In genomic region chr1:7705048-7705907, GRCh38 we compare ENCODE assay signal across 9 cellular contexts.
DNase-seq lines count a peak whose midpoint lies in the region; ATAC-seq and TF ChIP-seq lines count a peak whose summit lies in the region.
"Had no signal": no experiment of that assay in that cellular context is flagged by ENCODE, and none has a peak within 500 bp of the region (broad histone marks: within the 10 kb centered on the region; RNA-seq: fewer than 3 reads in every experiment).

No MANE protein-coding gene starts in this region.

- H3K27me3 Mint-ChIP-seq in GM23338 (ENCODE audit: insufficient read depth, low read depth, poor library complexity) (peaks cover 25% of the 10 kb centered on the region), nephron (ENCODE audit: low read depth) (peaks cover 76% of the 10 kb centered on the region)
- peaks cover 51% of the 10 kb centered on the region for H3K27me3 Mint-ChIP-seq in activated CD8-positive, alpha-beta T cell treated with anti-CD3 and anti-CD28 coated beads for 36 hours

- no peak overlapping the region for H3K27ac Mint-ChIP-seq in GM23338
- peak overlapping the region; percentile 20 for H3K27ac Mint-ChIP-seq in activated CD8-positive, alpha-beta T cell treated with anti-CD3 and anti-CD28 coated beads for 36 hours
- H3K27ac Mint-ChIP-seq in nephron: peak overlapping the region in 1 of 3 experiments; percentile 38

- no peaks in the 10 kb centered on the region for H3K36me3 ChIP-seq in GM23338 (ENCODE audit: insufficient read depth)

- peak; percentile 24 for ATAC-seq in GM23338
- no peak for ATAC-seq in activated CD8-positive, alpha-beta T cell treated with anti-CD3 and anti-CD28 coated beads for 36 hours
- ATAC-seq in GM21717 (IDR thresholded peaks at IDR 0.05; ENCODE audit: unreplicated experiment): no peak

- peaks cover 30% of the 10 kb centered on the region for H3K27me3 ChIP-seq in GM23338 (ENCODE audit: insufficient read depth)

- CTCF ChIA-PET in activated CD8-positive, alpha-beta T cell treated with anti-CD3 and anti-CD28 coated beads for 36 hours (lab: Charles Lee): interaction anchor here (0.8 to 3.4 kb wide), 7 partner anchors 36 to 52 kb away, joined by 3 to 23 read pairs (median 4); no protein-coding TSS in a partner anchor

- H2AFZ ChIP-seq in GM23338: no peak overlapping the region

- H3K4me3 ChIP-seq in GM23338: peak overlapping the region; percentile 48; the same call in 1 of the 2 replicates

- TF ChIP-seq CTCF in GM23338 (conservative IDR thresholded peaks at IDR 0.05; ENCODE audit: low read depth in 2 of 2) (no peak), nephron (IDR thresholded peaks at IDR 0.05; ENCODE audit: unreplicated experiment in 3 of 3) (no peak)
- no peak for TF ChIP-seq CTCF in activated CD8-positive, alpha-beta T cell treated with anti-CD3 and anti-CD28 coated beads for 36 hours (IDR thresholded peaks at IDR 0.05)

- H3K4me1 Mint-ChIP-seq in GM23338 (peaks cover 18% of the 10 kb centered on the region), nephron (peaks cover 15% of the 10 kb centered on the region)
- H3K4me1 Mint-ChIP-seq in activated CD8-positive, alpha-beta T cell treated with anti-CD3 and anti-CD28 coated beads for 36 hours (ENCODE audit: low read depth): peaks cover 6% of the 10 kb centered on the region

- no peaks in the 10 kb centered on the region for H3K9me2 ChIP-seq in GM23338 (ENCODE audit: insufficient read depth)

- H3K4me1 ChIP-seq in GM23338 (ENCODE audit: insufficient read depth): peaks cover 11% of the 10 kb centered on the region
- H3K4me1 ChIP-seq: foreskin keratinocyte had no signal

- H3K27ac ChIP-seq in GM23338 (ENCODE audit: low read depth): no peak overlapping the region
- H3K27ac ChIP-seq: foreskin keratinocyte had no signal

- no peak for TF ChIP-seq POLR2A in erythroblast (IDR thresholded peaks at IDR 0.05; ENCODE audit: low read length)

- peak overlapping the region; percentile 64 for H3K4me2 ChIP-seq in GM23338

- H3K4me3 Mint-ChIP-seq in GM23338 (peak overlapping the region; percentile 68), nephron (peak overlapping the region; percentile 82 to 90 (median 89))
- peak overlapping the region; percentile 66 for H3K4me3 Mint-ChIP-seq in activated CD8-positive, alpha-beta T cell treated with anti-CD3 and anti-CD28 coated beads for 36 hours

- intact Hi-C loops in activated CD8-positive, alpha-beta T cell treated with anti-CD3 and anti-CD28 coated beads for 36 hours (cut with micrococcal nuclease): no loop called here

- H3K9me3 Mint-ChIP-seq in GM23338 (peaks cover 3% of the 10 kb centered on the region; the same call in 2 of the 3 replicates), nephron (no peaks in the 10 kb centered on the region)
- no peaks in the 10 kb centered on the region for H3K9me3 Mint-ChIP-seq in activated CD8-positive, alpha-beta T cell treated with anti-CD3 and anti-CD28 coated beads for 36 hours

- no peaks in the 10 kb centered on the region for H3K79me2 ChIP-seq in GM23338 (replicated peaks; ENCODE audit: insufficient read depth)

- peaks cover 5% of the 10 kb centered on the region for H3F3A ChIP-seq in GM23338 (replicated peaks; ENCODE audit: low read depth)

- DNase-seq in GM23338 (ENCODE audit: low spot score): peak; percentile 76
- DNase-seq in activated CD8-positive, alpha-beta T cell treated with anti-CD3 and anti-CD28 coated beads for 36 hours: peak; percentile 19
- DNase-seq in erythroblast (lab: John Stamatoyannopoulos, UW): peak; percentile 11 to 14
- no peak for DNase-seq in NCI-H187 (lab: John Stamatoyannopoulos, UW)
- no peak for DNase-seq in foreskin melanocyte
- DNase-seq in NCI-H2081 treated with DMSO at 0.1 percent for 48 hours (lab: John Stamatoyannopoulos, UW): no peak

- POLR2A ChIA-PET in activated CD8-positive, alpha-beta T cell treated with anti-CD3 and anti-CD28 coated beads for 36 hours (lab: Charles Lee): no interaction called here

- no peaks in the 10 kb centered on the region; the same call in 1 of the 2 replicates for H4K20me1 ChIP-seq in GM23338 (replicated peaks; ENCODE audit: insufficient read depth)

- H3K36me3 Mint-ChIP-seq in GM23338 (ENCODE audit: low read depth) (peaks cover under 1% of the 10 kb centered on the region; the same call in 1 of the 3 replicates), nephron (ENCODE audit: low read depth) (no peaks in the 10 kb centered on the region)
- no peaks in the 10 kb centered on the region for H3K36me3 Mint-ChIP-seq in activated CD8-positive, alpha-beta T cell treated with anti-CD3 and anti-CD28 coated beads for 36 hours (ENCODE audit: low read depth)

TF ChIP-seq in GM23338, 12 proteins besides CTCF, POLR2A, EP300 and RAD21 (continues in another document):
- TF ChIP-seq, protein P1, sequence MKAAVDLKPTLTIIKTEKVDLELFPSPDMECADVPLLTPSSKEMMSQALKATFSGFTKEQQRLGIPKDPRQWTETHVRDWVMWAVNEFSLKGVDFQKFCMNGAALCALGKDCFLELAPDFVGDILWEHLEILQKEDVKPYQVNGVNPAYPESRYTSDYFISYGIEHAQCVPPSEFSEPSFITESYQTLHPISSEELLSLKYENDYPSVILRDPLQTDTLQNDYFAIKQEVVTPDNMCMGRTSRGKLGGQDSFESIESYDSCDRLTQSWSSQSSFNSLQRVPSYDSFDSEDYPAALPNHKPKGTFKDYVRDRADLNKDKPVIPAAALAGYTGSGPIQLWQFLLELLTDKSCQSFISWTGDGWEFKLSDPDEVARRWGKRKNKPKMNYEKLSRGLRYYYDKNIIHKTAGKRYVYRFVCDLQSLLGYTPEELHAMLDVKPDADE (IDR thresholded peaks at IDR 0.05): no peak
- TF ChIP-seq, protein P2, sequence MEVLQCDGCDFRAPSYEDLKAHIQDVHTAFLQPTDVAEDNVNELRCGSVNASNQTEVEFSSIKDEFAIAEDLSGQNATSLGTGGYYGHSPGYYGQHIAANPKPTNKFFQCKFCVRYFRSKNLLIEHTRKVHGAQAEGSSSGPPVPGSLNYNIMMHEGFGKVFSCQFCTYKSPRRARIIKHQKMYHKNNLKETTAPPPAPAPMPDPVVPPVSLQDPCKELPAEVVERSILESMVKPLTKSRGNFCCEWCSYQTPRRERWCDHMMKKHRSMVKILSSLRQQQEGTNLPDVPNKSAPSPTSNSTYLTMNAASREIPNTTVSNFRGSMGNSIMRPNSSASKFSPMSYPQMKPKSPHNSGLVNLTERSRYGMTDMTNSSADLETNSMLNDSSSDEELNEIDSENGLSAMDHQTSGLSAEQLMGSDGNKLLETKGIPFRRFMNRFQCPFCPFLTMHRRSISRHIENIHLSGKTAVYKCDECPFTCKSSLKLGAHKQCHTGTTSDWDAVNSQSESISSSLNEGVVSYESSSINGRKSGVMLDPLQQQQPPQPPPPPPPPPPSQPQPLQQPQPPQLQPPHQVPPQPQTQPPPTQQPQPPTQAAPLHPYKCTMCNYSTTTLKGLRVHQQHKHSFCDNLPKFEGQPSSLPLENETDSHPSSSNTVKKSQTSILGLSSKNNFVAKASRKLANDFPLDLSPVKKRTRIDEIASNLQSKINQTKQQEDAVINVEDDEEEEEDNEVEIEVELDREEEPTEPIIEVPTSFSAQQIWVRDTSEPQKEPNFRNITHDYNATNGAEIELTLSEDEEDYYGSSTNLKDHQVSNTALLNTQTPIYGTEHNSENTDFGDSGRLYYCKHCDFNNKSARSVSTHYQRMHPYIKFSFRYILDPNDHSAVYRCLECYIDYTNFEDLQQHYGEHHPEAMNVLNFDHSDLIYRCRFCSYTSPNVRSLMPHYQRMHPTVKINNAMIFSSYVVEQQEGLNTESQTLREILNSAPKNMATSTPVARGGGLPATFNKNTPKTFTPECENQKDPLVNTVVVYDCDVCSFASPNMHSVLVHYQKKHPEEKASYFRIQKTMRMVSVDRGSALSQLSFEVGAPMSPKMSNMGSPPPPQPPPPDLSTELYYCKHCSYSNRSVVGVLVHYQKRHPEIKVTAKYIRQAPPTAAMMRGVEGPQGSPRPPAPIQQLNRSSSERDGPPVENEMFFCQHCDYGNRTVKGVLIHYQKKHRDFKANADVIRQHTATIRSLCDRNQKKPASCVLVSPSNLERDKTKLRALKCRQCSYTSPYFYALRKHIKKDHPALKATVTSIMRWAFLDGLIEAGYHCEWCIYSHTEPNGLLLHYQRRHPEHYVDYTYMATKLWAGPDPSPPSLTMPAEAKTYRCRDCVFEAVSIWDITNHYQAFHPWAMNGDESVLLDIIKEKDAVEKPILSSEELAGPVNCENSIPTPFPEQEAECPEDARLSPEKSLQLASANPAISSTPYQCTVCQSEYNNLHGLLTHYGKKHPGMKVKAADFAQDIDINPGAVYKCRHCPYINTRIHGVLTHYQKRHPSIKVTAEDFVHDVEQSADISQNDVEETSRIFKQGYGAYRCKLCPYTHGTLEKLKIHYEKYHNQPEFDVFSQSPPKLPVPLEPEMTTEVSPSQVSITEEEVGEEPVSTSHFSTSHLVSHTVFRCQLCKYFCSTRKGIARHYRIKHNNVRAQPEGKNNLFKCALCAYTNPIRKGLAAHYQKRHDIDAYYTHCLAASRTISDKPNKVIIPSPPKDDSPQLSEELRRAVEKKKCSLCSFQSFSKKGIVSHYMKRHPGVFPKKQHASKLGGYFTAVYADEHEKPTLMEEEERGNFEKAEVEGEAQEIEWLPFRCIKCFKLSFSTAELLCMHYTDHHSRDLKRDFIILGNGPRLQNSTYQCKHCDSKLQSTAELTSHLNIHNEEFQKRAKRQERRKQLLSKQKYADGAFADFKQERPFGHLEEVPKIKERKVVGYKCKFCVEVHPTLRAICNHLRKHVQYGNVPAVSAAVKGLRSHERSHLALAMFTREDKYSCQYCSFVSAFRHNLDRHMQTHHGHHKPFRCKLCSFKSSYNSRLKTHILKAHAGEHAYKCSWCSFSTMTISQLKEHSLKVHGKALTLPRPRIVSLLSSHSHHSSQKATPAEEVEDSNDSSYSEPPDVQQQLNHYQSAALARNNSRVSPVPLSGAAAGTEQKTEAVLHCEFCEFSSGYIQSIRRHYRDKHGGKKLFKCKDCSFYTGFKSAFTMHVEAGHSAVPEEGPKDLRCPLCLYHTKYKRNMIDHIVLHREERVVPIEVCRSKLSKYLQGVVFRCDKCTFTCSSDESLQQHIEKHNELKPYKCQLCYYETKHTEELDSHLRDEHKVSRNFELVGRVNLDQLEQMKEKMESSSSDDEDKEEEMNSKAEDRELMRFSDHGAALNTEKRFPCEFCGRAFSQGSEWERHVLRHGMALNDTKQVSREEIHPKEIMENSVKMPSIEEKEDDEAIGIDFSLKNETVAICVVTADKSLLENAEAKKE (CRISPR knock-in tag; IDR thresholded peaks at IDR 0.05): no peak
- TF ChIP-seq CREB1 (CRISPR knock-in tag; IDR thresholded peaks at IDR 0.05; ENCODE audit: low read depth) (no peak), NANOG (IDR thresholded peaks at IDR 0.05; ENCODE audit: borderline replicate concordance) (no peak)

Comparison
In these comparisons a context has a peak if more than half of its experiments do, and no peak if none do; other contexts are left out.
1. DNase-seq: peak in GM23338 (single experiment), activated CD8-positive, alpha-beta T cell treated with anti-CD3 and anti-CD28 coated beads for 36 hours (single experiment) and erythroblast (2 of 2); none in NCI-H187 (0 of 2), foreskin melanocyte (single experiment) and NCI-H2081 treated with DMSO at 0.1 percent for 48 hours (single experiment).
2. Peak in every context shown above with its lines, with median percentiles within 50 percentile points of each other: H3K4me3 Mint-ChIP-seq.